ENCODE assay signal across 17 cellular contexts in genomic region chr9:95458666-95459065, GRCh38. TPM values are rescaled to one million over a fixed set of nuclear protein-coding genes. Genes with fewer than 3 reads are reported as not detected.
DNase-seq lines count a peak whose midpoint lies in the region; ATAC-seq and TF ChIP-seq lines count a peak whose summit lies in the region.
"Had no signal": no experiment of that assay in that cellular context is flagged by ENCODE, and none has a peak within 500 bp of the region (broad histone marks: within the 10 kb centered on the region; RNA-seq: fewer than 3 reads in every experiment).

No MANE protein-coding gene starts in this region.

- intact Hi-C loops in stomach (cut with DNase I; ENCODE audit: low total_unique reads): no loop called here

- TF ChIP-seq CTCF in fibroblast of villous mesenchyme (IDR thresholded peaks at IDR 0.05; ENCODE audit: insufficient read depth, low read depth, low read length): no peak
- no peak for TF ChIP-seq CTCF in stomach (IDR thresholded peaks at IDR 0.05)
- TF ChIP-seq CTCF in GM10266 (IDR thresholded peaks at IDR 0.05; ENCODE audit: control insufficient read depth, insufficient read depth, low read depth, missing control alignments): no peak

- TF ChIP-seq POLR2A in stomach (IDR thresholded peaks at IDR 0.05): no peak

- no peak for TF ChIP-seq EP300 in stomach (IDR thresholded peaks at IDR 0.05)

- no peaks in the 10 kb centered on the region for H3K27me3 ChIP-seq in stomach
- H3K27me3 ChIP-seq: testis had no signal

- WGBS in stomach, 5 donors: 13 to 58% (median 39%) methylated on average over 6 of the region's 6 CpGs

- H3K36me3 ChIP-seq in SK-N-MC (ENCODE audit: insufficient read depth, low read length) (peaks cover 56% of the 10 kb centered on the region), stomach (peaks cover 13 to 82% (median 70%) of the 10 kb centered on the region in 4 donors)

- H3K4me3 ChIP-seq in SK-N-MC: no peak overlapping the region
- H3K4me3 ChIP-seq in fibroblast of villous mesenchyme (ENCODE audit: low read depth, low read length): no peak overlapping the region
- H3K4me3 ChIP-seq in stomach: no peak overlapping the region
- H3K4me3 ChIP-seq: testis had no signal

- H3K27ac ChIP-seq in SK-N-MC: peak overlapping the region; percentile 42; the same call in 1 of the 2 replicates
- peak overlapping the region; percentile 39 to 74 (median 57) for H3K27ac ChIP-seq in stomach

- ATAC-seq in GM21786 (IDR thresholded peaks at IDR 0.05; ENCODE audit: unreplicated experiment): no peak

- DNase-seq in NCI-H1092 treated with DMSO at 0.1 percent for 48 hours (lab: John Stamatoyannopoulos, UW): peak; percentile 50
- DNase-seq in SK-N-MC (ENCODE audit: low read depth, low spot score): no peak
- peak; percentile 83 for DNase-seq in fibroblast of villous mesenchyme (ENCODE audit: low read depth)
- DNase-seq in stomach: no peak
- no peak for DNase-seq in GM10266 (ENCODE audit: extremely low spot score)
- DNase-seq in GDM1 (lab: John Stamatoyannopoulos, UW): no peak
- DNase-seq: activated naive CD4-positive, alpha-beta T cell treated with anti-CD3 and anti-CD28 coated beads, Interleukin-2, amount 50 U/mL, for 16 hours; aorta; central memory CD4-positive, alpha-beta T cell; EL; NCI-H1436 treated with DMSO at 0.1 percent for 48 hours; NCI-H2107; NCI-H510A; small intestine; stimulated activated CD4-positive, alpha-beta T cell treated with anti-CD3 and anti-CD28 coated beads, Interleukin-2, amount 100 ng/mL, for 24 hours; testis had no signal

- no peak overlapping the region for H3K9ac ChIP-seq in SK-N-MC (ENCODE audit: insufficient read length)

- H3K9me3 ChIP-seq in SK-N-MC (ENCODE audit: low read depth, low read length) (no peaks in the 10 kb centered on the region), stomach (no peaks in the 10 kb centered on the region)
- H3K9me3 ChIP-seq: testis had no signal

- H3K4me1 ChIP-seq in stomach: peaks cover 27 to 63% (median 46%) of the 10 kb centered on the region in 4 donors

RNA-seq across cellular contexts. Expression of gene PTCH1, which starts 58.1 kb away (rescaled TPM):
- total RNA-seq in fibroblast of villous mesenchyme (1.7 and 2.9 TPM in 2 replicates), stomach (10 to 100 TPM; 20.6 to 53.3 (median 28.0) TPM)
- 1 to 10 TPM; 3.9 to 9.3 (median 8.6) TPM for polyA plus RNA-seq in stomach

Comparison
In these comparisons a context has a peak if more than half of its experiments do, and no peak if none do; other contexts are left out.
1. DNase-seq: peak in NCI-H1092 treated with DMSO at 0.1 percent for 48 hours (single experiment) and fibroblast of villous mesenchyme (single experiment); none in SK-N-MC (single experiment), stomach (single experiment), GM10266 (single experiment) and GDM1 (single experiment).